Comparison of ENCODE assay signal across 20 cellular contexts in genomic region chr4:181204109-181204508, GRCh38.
DNase-seq lines count a peak whose midpoint lies in the region; ATAC-seq and TF ChIP-seq lines count a peak whose summit lies in the region.
"Had no signal": no experiment of that assay in that cellular context is flagged by ENCODE, and none has a peak within 500 bp of the region (broad histone marks: within the 10 kb centered on the region; RNA-seq: fewer than 3 reads in every experiment).

No MANE protein-coding gene starts in this region.

- TF ChIP-seq CTCF in MCF 10A (IDR thresholded peaks at IDR 0.05; ENCODE audit: unreplicated experiment) (no peak), breast epithelium (IDR thresholded peaks at IDR 0.05) (no peak), mammary epithelial cell (conservative IDR thresholded peaks at IDR 0.05 in 1 of 2, IDR thresholded peaks at IDR 0.05 in 1 of 2; ENCODE audit: extremely low read depth in 1 of 2, insufficient read depth in 1 of 2, low read depth in 1 of 2, low read length in 2 of 2) (no peak), neural progenitor cell (IDR thresholded peaks at IDR 0.05) (no peak)

- no peak overlapping the region for H2AFZ ChIP-seq in mammary epithelial cell (ENCODE audit: low read depth, low read length)
- H2AFZ ChIP-seq in neural progenitor cell (replicated peaks), result no peak overlapping the region

- H4K8ac ChIP-seq in mesendoderm (ENCODE audit: low read depth, low read length), result no peak overlapping the region

- H2BK5ac ChIP-seq in mesendoderm (ENCODE audit: low read length), result no peak overlapping the region

- no peak overlapping the region for H2AK5ac ChIP-seq in mesendoderm (ENCODE audit: low read length)

- no peak overlapping the region for H3K4me3 Mint-ChIP-seq in MCF 10A (ENCODE audit: unreplicated experiment)
- no peak overlapping the region for H3K4me3 Mint-ChIP-seq in activated T-cell treated with anti-CD3 and anti-CD28 coated beads, Interleukin-2, amount 50 U/mL, for 4 hours
- no peak overlapping the region for H3K4me3 Mint-ChIP-seq in neural progenitor cell
- H3K4me3 Mint-ChIP-seq: CD4-positive, alpha-beta T cell; H9; IgD-negative memory B cell had no signal

- POLR2A ChIA-PET in MCF 10A (lab: Yijun Ruan, JAX), result interaction anchor here (0.6 kb wide), 1 partner anchor 137 kb away, joined by 3 read pairs; no protein-coding TSS in a partner anchor

- H3K4ac ChIP-seq in mesendoderm (ENCODE audit: low read depth, low read length), result no peak overlapping the region

- H3K56ac ChIP-seq in mesendoderm (ENCODE audit: low read length), result no peak overlapping the region

- ATAC-seq in activated T-cell treated with anti-CD3 and anti-CD28 coated beads, Interleukin-2, amount 50 U/mL, for 4 hours, result no peak
- ATAC-seq in GM18907 (IDR thresholded peaks at IDR 0.05; ENCODE audit: unreplicated experiment), result no peak
- ATAC-seq: A549, HepG2 had no signal

- BruUV-seq in MCF 10A (replicated peaks; lab: Mats Ljungman, UMichigan) (no TSS peak), mammary epithelial cell (replicated peaks; lab: Mats Ljungman, UMichigan) (no TSS peak)

- WGBS in mammary epithelial cell (ENCODE audit: low coverage, missing lambda C conversion rate), result 35% methylated on average over 4 of the region's 4 CpGs
- WGBS in mesendoderm (ENCODE audit: extremely low coverage, insufficient coverage, low lambda C conversion rate), result no CpG with 5 or more reads among the region's 4 CpGs

- intact Hi-C loops in MCF 10A (cut with micrococcal nuclease) (no loop called here), breast epithelium (cut with DNase I; ENCODE audit: low total_unique reads) (no loop called here), mammary epithelial cell (cut with micrococcal nuclease) (no loop called here)

- H3K9me3 Mint-ChIP-seq in MCF 10A (ENCODE audit: unreplicated experiment) (no peaks in the 10 kb centered on the region), neural progenitor cell (no peaks in the 10 kb centered on the region)
- H3K9me3 Mint-ChIP-seq in activated T-cell treated with anti-CD3 and anti-CD28 coated beads, Interleukin-2, amount 50 U/mL, for 4 hours, result no peaks in the 10 kb centered on the region
- H3K9me3 Mint-ChIP-seq: CD4-positive, alpha-beta T cell; H9 had no signal

- H3K27ac ChIP-seq in breast epithelium (no peak overlapping the region), mammary epithelial cell (ENCODE audit: insufficient read depth, low read depth, low read length) (no peak overlapping the region), mesendoderm (ENCODE audit: low read depth, low read length) (no peak overlapping the region), neural progenitor cell (no peak overlapping the region)
- H3K27ac ChIP-seq: 22Rv1, A549, C4-2B, HL-60 had no signal

- H3K4me1 Mint-ChIP-seq in MCF 10A (ENCODE audit: insufficient read depth, unreplicated experiment) (no peaks in the 10 kb centered on the region), neural progenitor cell (peaks cover 28% of the 10 kb centered on the region)
- H3K4me1 Mint-ChIP-seq in activated T-cell treated with anti-CD3 and anti-CD28 coated beads, Interleukin-2, amount 50 U/mL, for 4 hours (ENCODE audit: low read depth), result no peaks in the 10 kb centered on the region
- H3K4me1 Mint-ChIP-seq: H9, IgD-negative memory B cell had no signal

- dilution Hi-C loops in mammary epithelial cell (cut with HindIII; ENCODE audit: low sequenced_read_pairs), result no loop called here

- H3K4me2 ChIP-seq in mammary epithelial cell (ENCODE audit: insufficient read depth, low read depth, low read length) (no peak overlapping the region), mesendoderm (ENCODE audit: low read length) (no peak overlapping the region), neural progenitor cell (no peak overlapping the region)
- H3K4me2 ChIP-seq: A549 had no signal

- H4K5ac ChIP-seq in mesendoderm (ENCODE audit: low read length), result no peak overlapping the region

- no peak overlapping the region for H3K23ac ChIP-seq in mesendoderm (ENCODE audit: low read length)

- no peak overlapping the region for H3K9ac ChIP-seq in mammary epithelial cell (ENCODE audit: insufficient read depth, low read length)
- H3K9ac ChIP-seq in mesendoderm (ENCODE audit: low read length), result no peak overlapping the region
- no peak overlapping the region for H3K9ac ChIP-seq in neural progenitor cell

- no peak overlapping the region for H3K27ac Mint-ChIP-seq in MCF 10A (ENCODE audit: low read depth, unreplicated experiment)
- no peak overlapping the region for H3K27ac Mint-ChIP-seq in neural progenitor cell
- H3K27ac Mint-ChIP-seq: CD4-positive, alpha-beta T cell; H9; IgD-negative memory B cell had no signal

- no peak overlapping the region for H3K18ac ChIP-seq in mesendoderm (ENCODE audit: low read length)

- DNase-seq in MCF 10A (ENCODE audit: unreplicated experiment), result peak; percentile 21
- no peak for DNase-seq in breast epithelium (ENCODE audit: low spot score in 2 of 2)
- peak; percentile 5 for DNase-seq in mammary epithelial cell
- DNase-seq in mesendoderm, result peak; percentile 37
- DNase-seq in activated T-cell treated with anti-CD3 and anti-CD28 coated beads, Interleukin-2, amount 50 U/mL, for 4 hours, result no peak
- no peak for DNase-seq in neural progenitor cell (ENCODE audit: low spot score)
- DNase-seq: AML-193; Caco-2; CD4-positive, alpha-beta T cell; DMS153; DMS79; GDM1; H9 had no signal

- no peaks in the 10 kb centered on the region for H3F3A ChIP-seq in neural progenitor cell (ENCODE audit: low read depth)

- no peak overlapping the region for H3K4me3 ChIP-seq in breast epithelium
- H3K4me3 ChIP-seq in mammary epithelial cell (replicated peaks in 1 of 3; ENCODE audit: insufficient read depth in 1 of 3, low read depth in 2 of 3, low read length in 3 of 3), result no peak overlapping the region
- no peak overlapping the region for H3K4me3 ChIP-seq in mesendoderm (ENCODE audit: low read length)
- no peak overlapping the region for H3K4me3 ChIP-seq in neural progenitor cell
- H3K4me3 ChIP-seq: A549 had no signal

- no peak for TF ChIP-seq POLR2A in breast epithelium (IDR thresholded peaks at IDR 0.05)

- in situ Hi-C loops in mammary epithelial cell (cut with MboI; ENCODE audit: low sequenced_read_pairs in 2 of 2), result no loop called here

- H3K27me3 Mint-ChIP-seq in MCF 10A (ENCODE audit: insufficient read depth, unreplicated experiment) (no peaks in the 10 kb centered on the region), neural progenitor cell (ENCODE audit: insufficient read depth, low read depth) (peaks cover 6% of the 10 kb centered on the region)
- no peaks in the 10 kb centered on the region for H3K27me3 Mint-ChIP-seq in activated T-cell treated with anti-CD3 and anti-CD28 coated beads, Interleukin-2, amount 50 U/mL, for 4 hours (ENCODE audit: low read depth)
- H3K27me3 Mint-ChIP-seq: CD4-positive, alpha-beta T cell; IgD-negative memory B cell had no signal

- CTCF ChIA-PET in MCF 10A (lab: Yijun Ruan, JAX) (interaction anchor here (0.6 to 1.9 kb wide), 3 partner anchors 47 to 540 kb away, joined by 3 to 6 read pairs (median 3); no protein-coding TSS in a partner anchor), mammary epithelial cell (lab: Charles Lee; ENCODE audit: low non-redundant PET) (no interaction called here)

- H4K20me1 ChIP-seq in mammary epithelial cell (ENCODE audit: insufficient read depth, low read length), result no peaks in the 10 kb centered on the region
- no peaks in the 10 kb centered on the region for H4K20me1 ChIP-seq in neural progenitor cell (ENCODE audit: low read depth)

- H3K4me1 ChIP-seq in breast epithelium (no peaks in the 10 kb centered on the region), mammary epithelial cell (ENCODE audit: insufficient read depth, low read length) (peaks cover 6% of the 10 kb centered on the region), mesendoderm (ENCODE audit: control insufficient read depth, low read depth, low read length) (no peaks in the 10 kb centered on the region), neural progenitor cell (no peaks in the 10 kb centered on the region)
- H3K4me1 ChIP-seq: A549, Caco-2 had no signal

- H3K27me3 ChIP-seq in breast epithelium (no peaks in the 10 kb centered on the region), mammary epithelial cell (ENCODE audit: insufficient read depth, low read length) (no peaks in the 10 kb centered on the region), mesendoderm (ENCODE audit: insufficient read depth, low read length, poor library complexity) (no peaks in the 10 kb centered on the region), neural progenitor cell (no peaks in the 10 kb centered on the region)

- H3K9me3 ChIP-seq in breast epithelium (no peaks in the 10 kb centered on the region), mammary epithelial cell (replicated peaks; ENCODE audit: insufficient read depth, low read length) (no peaks in the 10 kb centered on the region), neural progenitor cell (ENCODE audit: low read depth) (no peaks in the 10 kb centered on the region)
- H3K9me3 ChIP-seq: A549, Caco-2 had no signal

- H3K79me2 ChIP-seq in mammary epithelial cell (ENCODE audit: insufficient read depth, low read length) (no peaks in the 10 kb centered on the region), mesendoderm (ENCODE audit: control insufficient read depth, insufficient read depth, low read length) (no peaks in the 10 kb centered on the region), neural progenitor cell (ENCODE audit: low read depth) (no peaks in the 10 kb centered on the region)

- H3K36me3 ChIP-seq in breast epithelium (no peaks in the 10 kb centered on the region), mammary epithelial cell (ENCODE audit: insufficient read depth, low read length) (no peaks in the 10 kb centered on the region), mesendoderm (ENCODE audit: control insufficient read depth, insufficient read depth, low read length) (no peaks in the 10 kb centered on the region), neural progenitor cell (no peaks in the 10 kb centered on the region)

- no peaks in the 10 kb centered on the region for H3K79me1 ChIP-seq in mesendoderm (ENCODE audit: low read length)

- H3K36me3 Mint-ChIP-seq in MCF 10A (ENCODE audit: insufficient read depth, unreplicated experiment), result no peaks in the 10 kb centered on the region
- H3K36me3 Mint-ChIP-seq in activated T-cell treated with anti-CD3 and anti-CD28 coated beads, Interleukin-2, amount 50 U/mL, for 4 hours (ENCODE audit: insufficient read depth), result no peaks in the 10 kb centered on the region
- H3K36me3 Mint-ChIP-seq in neural progenitor cell, result no peaks in the 10 kb centered on the region
- H3K36me3 Mint-ChIP-seq: IgD-negative memory B cell had no signal

- H2BK120ac ChIP-seq in mesendoderm (ENCODE audit: low read depth, low read length), result no peak overlapping the region

- no peak overlapping the region for H2BK15ac ChIP-seq in mesendoderm (replicated peaks; ENCODE audit: low read depth)

Comparison
In these comparisons a context has a peak if more than half of its experiments do, and no peak if none do; other contexts are left out.
1. DNase-seq: peak in MCF 10A (single experiment), mammary epithelial cell (single experiment) and mesendoderm (single experiment); none in breast epithelium (0 of 2), activated T-cell treated with anti-CD3 and anti-CD28 coated beads, Interleukin-2, amount 50 U/mL, for 4 hours (single experiment) and neural progenitor cell (single experiment).